In genomic region chr1:157472959-157473358, GRCh38 we compare ENCODE assay signal across 19 cellular contexts.
DNase-seq lines count a peak whose midpoint lies in the region; ATAC-seq, FAIRE-seq and TF ChIP-seq lines count a peak whose summit lies in the region.
"Had no signal": no experiment of that assay in that cellular context is flagged by ENCODE, and none has a peak within 500 bp of the region (broad histone marks: within the 10 kb centered on the region; RNA-seq: fewer than 3 reads in every experiment).

No MANE protein-coding gene starts in this region.

- intact Hi-C loops in K562 (cut with micrococcal nuclease) = no loop called here

- H4K20me1 ChIP-seq in K562 (replicated peaks; ENCODE audit: control insufficient read depth, insufficient read depth, low read length) (no peaks in the 10 kb centered on the region), smooth muscle cell (ENCODE audit: low read depth) (no peaks in the 10 kb centered on the region)
- H4K20me1 ChIP-seq: BLaER1 had no signal

- H3K36me3 ChIP-seq in K562 (ENCODE audit: control insufficient read depth, insufficient read depth, low read length) (no peaks in the 10 kb centered on the region), smooth muscle cell (ENCODE audit: low read depth) (no peaks in the 10 kb centered on the region)
- H3K36me3 ChIP-seq: BLaER1 had no signal

- CTCF ChIA-PET in K562 (lab: Yijun Ruan, JAX; ENCODE audit: low intra/inter-chr PET ratio) = no interaction called here

- no peaks in the 10 kb centered on the region for H3K9me3 ChIP-seq in K562 (replicated peaks; ENCODE audit: control insufficient read depth, insufficient read depth, low read depth, low read length)
- no peaks in the 10 kb centered on the region for H3K9me3 ChIP-seq in smooth muscle cell (replicated peaks; ENCODE audit: low read depth)

- 0 out of 2 replicates have a peak overlapping the region, but pooled peaks have one; percentile 22 for H2AFZ ChIP-seq in K562 (ENCODE audit: low read depth, low read length)
- peak overlapping the region; percentile 21 for H2AFZ ChIP-seq in smooth muscle cell (ENCODE audit: low read depth)

- H3K4me3 ChIP-seq in K562 = no peak overlapping the region
- H3K4me3 ChIP-seq in smooth muscle cell = no peak overlapping the region
- H3K4me3 ChIP-seq: BLaER1 had no signal

- TF ChIP-seq RAD21 in K562 (CRISPR knock-in tag; conservative IDR thresholded peaks at IDR 0.05 in 1 of 2, IDR thresholded peaks at IDR 0.05 in 1 of 2) = no peak

- TF ChIP-seq CTCF in K562 (IDR thresholded peaks at IDR 0.05 in 2 of 3, conservative IDR thresholded peaks at IDR 0.05 in 1 of 3; ENCODE audit: insufficient read depth in 2 of 3, low read depth in 1 of 3, low read length in 3 of 3) (no peak), smooth muscle cell (IDR thresholded peaks at IDR 0.05; ENCODE audit: borderline replicate concordance, insufficient read depth, poor library complexity, severe bottlenecking) (no peak)

- POLR2A ChIA-PET in K562 (lab: Yijun Ruan, JAX) = interaction anchor here (1.0 kb wide), 1 partner anchor 12 kb away, joined by 3 read pairs; no protein-coding TSS in a partner anchor

- no peak for TF ChIP-seq EP300 in K562 (IDR thresholded peaks at IDR 0.05; ENCODE audit: low read length)

- WGBS in K562 (ENCODE audit: insufficient coverage, low coverage, missing lambda C conversion rate) = 7% methylated on average over 3 of the region's 3 CpGs
- WGBS in smooth muscle cell (ENCODE audit: low lambda C conversion rate) = 91% methylated on average over 3 of the region's 3 CpGs

- H3K27me3 ChIP-seq in K562 (ENCODE audit: control insufficient read depth in 2 of 2, insufficient read depth in 2 of 2, low read length in 2 of 2) (peaks cover 2 to 11% of the 10 kb centered on the region in 2 experiments; a peak in 3 of 5 replicates), smooth muscle cell (ENCODE audit: low read depth) (no peaks in the 10 kb centered on the region)
- H3K27me3 ChIP-seq: BLaER1 had no signal

- ATAC-seq in K562 (no peak), GM19351 (IDR thresholded peaks at IDR 0.05; ENCODE audit: unreplicated experiment) (no peak)

- in situ Hi-C loops in K562 (cut with MboI) = no loop called here

- H3K9me1 ChIP-seq in K562 (ENCODE audit: control insufficient read depth, insufficient read depth, low read length) = no peaks in the 10 kb centered on the region

- no peak for TF ChIP-seq POLR2A in K562 (conservative IDR thresholded peaks at IDR 0.05)

- H3F3A ChIP-seq in smooth muscle cell (ENCODE audit: low read depth) = no peaks in the 10 kb centered on the region

- FAIRE-seq in K562 (lab: Jason Lieb, UNC) = no peak
- FAIRE-seq: G401.6, GM12892 had no signal

- H3K9ac ChIP-seq in K562 (ENCODE audit: insufficient read depth in 1 of 2, low read depth in 2 of 2, low read length in 2 of 2) = no peak overlapping the region
- H3K9ac ChIP-seq in smooth muscle cell (ENCODE audit: low read depth) = no peak overlapping the region
- H3K9ac ChIP-seq: BLaER1 had no signal

- H3K27ac ChIP-seq in K562 (ENCODE audit: extremely low read depth, low read depth, low read length) = no peak overlapping the region
- no peak overlapping the region for H3K27ac ChIP-seq in smooth muscle cell (ENCODE audit: low read depth)
- H3K27ac ChIP-seq: BLaER1, HL-60 had no signal

- DNase-seq in NCI-H1105 treated with DMSO at 0.1 percent for 48 hours (lab: John Stamatoyannopoulos, UW) = peak; percentile 36
- DNase-seq in NCI-H1105 (lab: John Stamatoyannopoulos, UW) = no peak
- DNase-seq in DMS53 treated with DMSO at 0.1 percent for 48 hours (lab: John Stamatoyannopoulos, UW; ENCODE audit: unreplicated experiment) = peak; percentile 6
- no peak for DNase-seq in K562 (ENCODE audit: extremely low read depth in 1 of 4, low spot score in 3 of 4)
- no peak for DNase-seq in smooth muscle cell (lab: John Stamatoyannopoulos, UW; ENCODE audit: unreplicated experiment)
- DNase-seq in SK-N-DZ (ENCODE audit: low spot score) = no peak
- DNase-seq: 8988T; AML-193; Caco-2; CD8-positive, alpha-beta memory T cell; DMS79 treated with DMSO at 0.1 percent for 48 hours; EL; HCEC 1CT; HFFc6 had no signal

- no peaks in the 10 kb centered on the region for H3K4me1 ChIP-seq in K562 (replicated peaks in 1 of 2; ENCODE audit: control insufficient read depth in 2 of 2, insufficient read depth in 2 of 2, low read length in 2 of 2)
- H3K4me1 ChIP-seq in smooth muscle cell (ENCODE audit: low read depth) = no peaks in the 10 kb centered on the region
- H3K4me1 ChIP-seq: Caco-2 had no signal

- BruUV-seq in K562 (replicated peaks; lab: Mats Ljungman, UMichigan) = no TSS peak

- H3K79me2 ChIP-seq in K562 (ENCODE audit: control insufficient read depth, insufficient read depth, low read length) (no peaks in the 10 kb centered on the region), smooth muscle cell (ENCODE audit: low read depth) (no peaks in the 10 kb centered on the region)

- H3K4me2 ChIP-seq in K562 (ENCODE audit: insufficient read depth, low read length) = no peak overlapping the region
- no peak overlapping the region for H3K4me2 ChIP-seq in smooth muscle cell
- H3K4me2 ChIP-seq: BLaER1 had no signal

TF ChIP-seq in K562, 482 proteins besides CTCF, POLR2A, EP300 and RAD21:
- TF ChIP-seq CREBBP (IDR thresholded peaks at IDR 0.05; ENCODE audit: low read depth, low read length) = no peak
- no peak for TF ChIP-seq HDGF (IDR thresholded peaks at IDR 0.05)
- no peak for TF ChIP-seq SRSF3 (IDR thresholded peaks at IDR 0.05; ENCODE audit: insufficient read depth, low read length)
- TF ChIP-seq FOXJ3 (CRISPR knock-in tag; IDR thresholded peaks at IDR 0.05) = no peak
- no peak for TF ChIP-seq TCFL5 (CRISPR knock-in tag; conservative IDR thresholded peaks at IDR 0.05)
- no peak for TF ChIP-seq KLF13 (tag; IDR thresholded peaks at IDR 0.05; ENCODE audit: borderline replicate concordance, low read depth)
- TF ChIP-seq HOMEZ (CRISPR knock-in tag; IDR thresholded peaks at IDR 0.05) = no peak
- no peak for TF ChIP-seq IRF2 (CRISPR knock-in tag; IDR thresholded peaks at IDR 0.05)
- TF ChIP-seq ZNF347 (CRISPR knock-in tag; IDR thresholded peaks at IDR 0.05; ENCODE audit: low read depth) = no peak

Comparison
In these comparisons a context has a peak if more than half of its experiments do, and no peak if none do; other contexts are left out.
1. DNase-seq: peak in NCI-H1105 treated with DMSO at 0.1 percent for 48 hours (single experiment) and DMS53 treated with DMSO at 0.1 percent for 48 hours (single experiment); none in NCI-H1105 (single experiment), K562 (0 of 4), smooth muscle cell (single experiment) and SK-N-DZ (single experiment).